In the genomic region with DNA sequence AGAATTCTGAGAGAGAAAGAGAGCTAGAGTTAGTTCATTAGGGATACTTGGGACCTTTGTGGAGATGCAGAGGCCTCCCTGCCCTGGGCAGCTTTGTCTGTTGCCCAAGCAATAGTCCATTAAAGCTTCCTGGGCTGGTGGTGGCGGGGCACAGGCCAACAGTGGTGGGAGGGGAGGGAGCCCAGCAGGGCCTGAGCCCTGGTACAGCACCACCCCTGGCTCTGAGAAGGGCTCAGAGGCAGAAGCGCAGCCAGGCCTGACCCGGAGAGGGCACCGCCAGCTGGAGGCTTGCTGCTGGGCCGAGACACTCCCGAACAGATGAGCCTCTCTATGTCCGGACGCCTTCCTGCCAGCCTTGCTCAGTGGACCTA, we compare ENCODE assay signal across 9 cellular contexts.
DNase-seq lines count a peak whose midpoint lies in the region; ATAC-seq and TF ChIP-seq lines count a peak whose summit lies in the region.
"Had no signal": no experiment of that assay in that cellular context is flagged by ENCODE, and none has a peak within 500 bp of the region (broad histone marks: within the 10 kb centered on the region; RNA-seq: fewer than 3 reads in every experiment).

No MANE protein-coding gene starts in this region.

- H3K4me3 ChIP-seq in ascending aorta = peak overlapping the region in 1 of 2 donors; percentile 54
- no peak overlapping the region for H3K4me3 ChIP-seq in Karpas-422 (ENCODE audit: low read length)

- DNase-seq in G401 (ENCODE audit: low spot score) = peak; percentile 23
- peak in 1 of 2 donors; percentile 68 for DNase-seq in ascending aorta (ENCODE audit: low spot score in 2 of 2)
- DNase-seq in immature natural killer cell = no peak
- DNase-seq in sciatic nerve (ENCODE audit: low spot score) = no peak
- DNase-seq in ecto neural progenitor cell (ENCODE audit: low spot score) = no peak
- no peak for DNase-seq in NCI-H748 (lab: John Stamatoyannopoulos, UW; ENCODE audit: unreplicated experiment)
- DNase-seq in Karpas-422 = no peak
- no peak for DNase-seq in NCI-H1417 treated with DMSO at 0.1 percent for 48 hours (lab: John Stamatoyannopoulos, UW)
- DNase-seq: mesendoderm had no signal

- peak overlapping the region in 5 of 6 donors; percentile 10 to 84 (median 37) for H3K27ac Mint-ChIP-seq in immature natural killer cell

- in situ Hi-C loops in G401 (cut with HindIII; ENCODE audit: low sequenced_read_pairs) = no loop called here

- no peaks in the 10 kb centered on the region for H3K9me2 ChIP-seq in Karpas-422 (replicated peaks; ENCODE audit: insufficient read depth, low read length)

- H4K20me1 ChIP-seq in Karpas-422 (ENCODE audit: insufficient read depth, low read depth, low read length) = no peaks in the 10 kb centered on the region

- no peaks in the 10 kb centered on the region for H3K27me3 ChIP-seq in ascending aorta
- no peaks in the 10 kb centered on the region for H3K27me3 ChIP-seq in Karpas-422 (ENCODE audit: low read length)

- H3K4me1 Mint-ChIP-seq in immature natural killer cell = peaks cover 0 to 4% of the 10 kb centered on the region in 2 donors

- H3K9me3 Mint-ChIP-seq in immature natural killer cell = no peaks in the 10 kb centered on the region

- H2AFZ ChIP-seq in Karpas-422 (ENCODE audit: low read length) = no peak overlapping the region

- no peak overlapping the region for H3K4me2 ChIP-seq in Karpas-422 (ENCODE audit: low read depth, low read length, poor library complexity, severe bottlenecking)

- H3K27ac ChIP-seq in ascending aorta = peak overlapping the region; percentile 97
- H3K27ac ChIP-seq in Karpas-422 (ENCODE audit: low read length) = no peak overlapping the region

- no peak overlapping the region for H3K9ac ChIP-seq in Karpas-422 (ENCODE audit: low read length)

- H3K36me3 ChIP-seq in ascending aorta (no peaks in the 10 kb centered on the region), Karpas-422 (ENCODE audit: insufficient read depth, low read length) (no peaks in the 10 kb centered on the region)

- H3K4me1 ChIP-seq in ascending aorta (peaks cover 3 to 13% of the 10 kb centered on the region in 2 donors), Karpas-422 (ENCODE audit: low read length) (no peaks in the 10 kb centered on the region)

- H3K9me3 ChIP-seq in ascending aorta (no peaks in the 10 kb centered on the region), Karpas-422 (ENCODE audit: low read length) (no peaks in the 10 kb centered on the region)

- H3K36me3 Mint-ChIP-seq in immature natural killer cell = no peaks in the 10 kb centered on the region

- peak; percentile 48 for ATAC-seq in sciatic nerve

- H3K4me3 Mint-ChIP-seq in immature natural killer cell = peak overlapping the region; percentile 6 to 84 (median 72)

- TF ChIP-seq CTCF in ascending aorta (IDR thresholded peaks at IDR 0.05) = no peak

- H3K79me2 ChIP-seq in Karpas-422 (ENCODE audit: low read length) = no peaks in the 10 kb centered on the region

- peaks cover 0 to 11% (median 0%) of the 10 kb centered on the region in 3 donors for H3K27me3 Mint-ChIP-seq in immature natural killer cell (ENCODE audit: low read depth in 3 of 3)

- intact Hi-C loops in ascending aorta (cut with DNase I) (loop anchor here (2.0 to 10.0 kb wide), 3 partner anchors 35 to 271 kb away; a partner anchor contains a TSS), sciatic nerve (cut with DNase I) (no loop called here)
